ENCODE assay signal across 8 cellular contexts in genomic region chr6:91081452-91082067, GRCh38.
DNase-seq lines count a peak whose midpoint lies in the region; ATAC-seq and TF ChIP-seq lines count a peak whose summit lies in the region.

No MANE protein-coding gene starts in this region.

- peak; percentile 78 for TF ChIP-seq CTCF in SK-N-SH (IDR thresholded peaks at IDR 0.05)
- TF ChIP-seq CTCF in foreskin fibroblast (IDR thresholded peaks at IDR 0.05; ENCODE audit: low read depth, low read length), result peak; percentile 46
- peak; percentile 55 for TF ChIP-seq CTCF in psoas muscle (IDR thresholded peaks at IDR 0.05)

- H2AFZ ChIP-seq in SK-N-SH (ENCODE audit: low read depth), result no peak overlapping the region

- H3K36me3 ChIP-seq in SK-N-SH (replicated peaks in 1 of 2; ENCODE audit: control insufficient read depth in 1 of 2, insufficient read depth in 2 of 2, low read length in 1 of 2), result no peaks in the 10 kb centered on the region
- no peaks in the 10 kb centered on the region for H3K36me3 ChIP-seq in psoas muscle (ENCODE audit: insufficient read depth in 1 of 2, low read depth in 1 of 2)
- no peaks in the 10 kb centered on the region for H3K36me3 ChIP-seq in effector memory CD4-positive, alpha-beta T cell (ENCODE audit: control insufficient read depth, insufficient read depth, low read length)

- H3K79me2 ChIP-seq in SK-N-SH (ENCODE audit: insufficient read depth), result no peaks in the 10 kb centered on the region

- POLR2A ChIA-PET in SK-N-SH (lab: Yijun Ruan, JAX), result no interaction called here

- CTCF ChIA-PET in SK-N-SH (lab: Yijun Ruan, JAX), result interaction anchor here (0.6 to 2.2 kb wide), 30 partner anchors 8 to 1729 kb away, joined by 3 to 12 read pairs (median 3); no protein-coding TSS in a partner anchor

- WGBS in SK-N-SH (ENCODE audit: low lambda C conversion rate), result 17% methylated on average over 6 of the region's 6 CpGs
- WGBS in psoas muscle, 3 donors, result 23 to 30% (median 26%) methylated on average over 6 of the region's 6 CpGs

- no peaks in the 10 kb centered on the region for H3F3A ChIP-seq in SK-N-SH (replicated peaks; ENCODE audit: insufficient read depth)

- H3K27ac ChIP-seq in SK-N-SH (ENCODE audit: low read depth in 2 of 2, low read length in 1 of 2) (no peak overlapping the region), psoas muscle (no peak overlapping the region)
- H3K27ac ChIP-seq in effector memory CD4-positive, alpha-beta T cell (ENCODE audit: insufficient read depth, low read length, poor library complexity, severe bottlenecking), result no peak overlapping the region

- H3K9me3 ChIP-seq in SK-N-SH (no peaks in the 10 kb centered on the region), psoas muscle (no peaks in the 10 kb centered on the region)
- no peaks in the 10 kb centered on the region for H3K9me3 ChIP-seq in effector memory CD4-positive, alpha-beta T cell (ENCODE audit: control insufficient read depth, low read length)

- ATAC-seq in psoas muscle (no peak), HG02610 (IDR thresholded peaks at IDR 0.05; ENCODE audit: unreplicated experiment) (no peak)

- H3K27me3 ChIP-seq in SK-N-SH (ENCODE audit: insufficient read depth), result no peaks in the 10 kb centered on the region; the same call in 1 of the 2 replicates
- H3K27me3 ChIP-seq in psoas muscle (ENCODE audit: insufficient read depth in 3 of 3, low read length in 2 of 3), result no peaks in the 10 kb centered on the region
- no peaks in the 10 kb centered on the region for H3K27me3 ChIP-seq in effector memory CD4-positive, alpha-beta T cell (replicated peaks; ENCODE audit: control insufficient read depth, insufficient read depth, low read length, poor library complexity, severe bottlenecking)

- no peak for TF ChIP-seq EP300 in SK-N-SH (IDR thresholded peaks at IDR 0.05; ENCODE audit: borderline replicate concordance in 1 of 2, low read depth in 1 of 2, low read length in 1 of 2)

- no peaks in the 10 kb centered on the region for H3K9me2 ChIP-seq in SK-N-SH

- no peaks in the 10 kb centered on the region for H4K20me1 ChIP-seq in SK-N-SH (ENCODE audit: insufficient read depth)

- intact Hi-C loops in psoas muscle (cut with DNase I), result no loop called here

- no peak overlapping the region for H3K9ac ChIP-seq in SK-N-SH

- H3K4me1 ChIP-seq in SK-N-SH (ENCODE audit: control insufficient read depth in 1 of 2, insufficient read depth in 2 of 2, low read depth in 1 of 2, low read length in 1 of 2), result no peaks in the 10 kb centered on the region; a peak in 1 of 4 replicates
- H3K4me1 ChIP-seq in psoas muscle, result no peaks in the 10 kb centered on the region
- H3K4me1 ChIP-seq in effector memory CD4-positive, alpha-beta T cell (ENCODE audit: control insufficient read depth, insufficient read depth, low read length, poor library complexity, severe bottlenecking), result no peaks in the 10 kb centered on the region

- H3K4me2 ChIP-seq in SK-N-SH, result no peak overlapping the region

- no peak overlapping the region for H3K4me3 ChIP-seq in SK-N-SH (ENCODE audit: low read depth in 2 of 2, low read length in 1 of 2)
- no peak overlapping the region for H3K4me3 ChIP-seq in foreskin fibroblast (ENCODE audit: low read depth in 1 of 2, low read length in 2 of 2)
- H3K4me3 ChIP-seq in psoas muscle, result no peak overlapping the region
- H3K4me3 ChIP-seq in effector memory CD4-positive, alpha-beta T cell (ENCODE audit: insufficient read depth, low read depth, low read length, poor library complexity, severe bottlenecking), result no peak overlapping the region

- peak; percentile 72 for TF ChIP-seq RAD21 in SK-N-SH (IDR thresholded peaks at IDR 0.05; ENCODE audit: low read length)

- DNase-seq in GM04504 (ENCODE audit: low read depth), result peak; percentile 3
- peak; percentile 50 for DNase-seq in H4 (ENCODE audit: low spot score)
- peak; percentile 51 for DNase-seq in NCI-H1092 treated with DMSO at 0.1 percent for 48 hours (lab: John Stamatoyannopoulos, UW)
- DNase-seq in SK-N-SH, result peak; percentile 46
- DNase-seq in foreskin fibroblast, result peak; percentile 0 to 9
- DNase-seq in psoas muscle, result no peak
- no peak for DNase-seq in effector memory CD4-positive, alpha-beta T cell

TF ChIP-seq in SK-N-SH, 30 proteins besides CTCF, POLR2A, EP300 and RAD21:
- TF ChIP-seq SMC3 (IDR thresholded peaks at IDR 0.05; ENCODE audit: low read depth, low read length), result peak; percentile 42
- TF ChIP-seq YY1 (IDR thresholded peaks at IDR 0.05; ENCODE audit: low read depth), result no peak

Comparison
In these comparisons a context has a peak if more than half of its experiments do, and no peak if none do; other contexts are left out.
1. DNase-seq: peak in GM04504 (single experiment), H4 (single experiment), NCI-H1092 treated with DMSO at 0.1 percent for 48 hours (single experiment), SK-N-SH (single experiment) and foreskin fibroblast (2 of 2); none in psoas muscle (0 of 2) and effector memory CD4-positive, alpha-beta T cell (0 of 3).
2. Peak in every context shown above with its lines, with median percentiles within 50 percentile points of each other: CTCF ChIP-seq.